19 cellular contexts compared by ENCODE assay signal in genomic region chr12:124476011-124476400, GRCh38.
"Had no signal": no experiment of that assay in that cellular context is flagged by ENCODE, and none has a peak within 500 bp of the region (broad histone marks: within the 10 kb centered on the region; RNA-seq: fewer than 3 reads in every experiment).

No MANE protein-coding gene starts in this region.

- H3K27me3 Mint-ChIP-seq: activated naive CD4-positive, alpha-beta T cell treated with anti-CD3 and anti-CD28 coated beads, Interleukin-2, amount 50 U/mL, for 24 hours; naive thymus-derived CD4-positive, alpha-beta T cell had no signal

- H3K27me3 ChIP-seq: ascending aorta, breast epithelium, heart left ventricle, thyroid gland, upper lobe of right lung had no signal

- H3K9me3 ChIP-seq: ascending aorta, thyroid gland, upper lobe of right lung had no signal

- H3K27ac Mint-ChIP-seq: activated naive CD4-positive, alpha-beta T cell treated with anti-CD3 and anti-CD28 coated beads, Interleukin-2, amount 50 U/mL, for 24 hours had no signal

- ATAC-seq: naive thymus-derived CD4-positive, alpha-beta T cell; upper lobe of right lung had no signal

- H3K4me3 Mint-ChIP-seq: activated naive CD4-positive, alpha-beta T cell treated with anti-CD3 and anti-CD28 coated beads, Interleukin-2, amount 50 U/mL, for 24 hours; naive thymus-derived CD4-positive, alpha-beta T cell; neural crest cell had no signal

- DNase-seq: activated CD4-positive, alpha-beta T cell treated with anti-CD3 and anti-CD28 coated beads for 1 hour; activated gamma-delta T cell treated with Interleukin-2 at 50 U/mL for 16 hours; activated T-cell treated with anti-CD3 and anti-CD28 coated beads, Interleukin-2, amount 50 U/mL, for 1 hour; cerebellar nuclear complex; cortex of kidney; naive thymus-derived CD4-positive, alpha-beta T cell; stimulated activated CD4-positive, alpha-beta T cell treated with anti-CD3 and anti-CD28 coated beads, Interleukin-2, amount 100 ng/mL, for 48 hours; stimulated activated naive CD4-positive, alpha-beta T cell treated with Interleukin-2 at 50 U/mL for 16 hours; T-helper 1 cell; T-helper 9 cell; thyroid gland; upper lobe of right lung had no signal

- H3K4me3 ChIP-seq: ascending aorta, breast epithelium, heart left ventricle, lung, thyroid gland, upper lobe of right lung had no signal

- H3K27ac ChIP-seq: ascending aorta, epithelial cell of prostate, thyroid gland, upper lobe of right lung had no signal
